Comparison of ENCODE assay signal across 13 cellular contexts in the genomic region with DNA sequence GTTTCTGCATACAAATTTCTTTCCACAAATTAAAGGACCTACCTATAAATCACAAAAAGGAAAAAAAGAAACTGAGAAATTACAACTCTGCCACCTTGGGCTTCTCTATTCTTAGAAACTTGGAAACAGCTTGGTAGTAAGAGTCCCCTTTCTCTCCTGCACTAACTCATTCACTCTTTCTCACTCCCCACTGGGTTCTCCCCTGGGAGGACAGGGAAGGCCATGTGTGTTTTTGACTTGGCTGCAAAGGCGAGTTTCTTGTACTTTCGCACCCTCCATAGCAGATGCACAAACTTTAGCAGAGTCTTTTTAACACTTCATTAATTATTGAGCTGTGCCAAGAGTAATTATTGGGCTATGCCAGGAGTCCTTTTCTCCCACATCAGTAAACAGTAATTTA.
DNase-seq lines count a peak whose midpoint lies in the region; ATAC-seq lines count a peak whose summit lies in the region.
"Had no signal": no experiment of that assay in that cellular context is flagged by ENCODE, and none has a peak within 500 bp of the region (broad histone marks: within the 10 kb centered on the region; RNA-seq: fewer than 3 reads in every experiment).

No MANE protein-coding gene starts in this region.

- DNase-seq in NCI-H1417 (lab: John Stamatoyannopoulos, UW) (peak in 2 of 3 experiments; percentile 29 to 72), NCI-H1417 treated with DMSO at 0.1 percent for 48 hours (lab: John Stamatoyannopoulos, UW) (no peak), NCI-H446 treated with DMSO at 0.1 percent for 48 hours (lab: John Stamatoyannopoulos, UW) (peak; percentile 82), medulla oblongata (ENCODE audit: extremely low spot score) (peak; percentile 30), renal cortical epithelial cell (ENCODE audit: low read depth) (peak; percentile 26), mesenteric fat pad (ENCODE audit: low spot score) (no peak)
- DNase-seq: C1 segment of cervical spinal cord, GOT3, NCI-H2227 treated with DMSO at 0.1 percent for 48 hours, SW 1271 had no signal

- ATAC-seq in HG02970 (IDR thresholded peaks at IDR 0.05; ENCODE audit: low FRiP score, unreplicated experiment) (no peak), GM21526 (IDR thresholded peaks at IDR 0.05; ENCODE audit: low FRiP score, unreplicated experiment) (no peak)
- ATAC-seq: K562 had no signal

Comparison
In these comparisons a context has a peak if more than half of its experiments do, and no peak if none do; other contexts are left out.
1. DNase-seq: peak in NCI-H1417 (2 of 3), NCI-H446 treated with DMSO at 0.1 percent for 48 hours (single experiment), medulla oblongata (single experiment) and renal cortical epithelial cell (single experiment); none in NCI-H1417 treated with DMSO at 0.1 percent for 48 hours (single experiment) and mesenteric fat pad (single experiment).